In the genomic region with DNA sequence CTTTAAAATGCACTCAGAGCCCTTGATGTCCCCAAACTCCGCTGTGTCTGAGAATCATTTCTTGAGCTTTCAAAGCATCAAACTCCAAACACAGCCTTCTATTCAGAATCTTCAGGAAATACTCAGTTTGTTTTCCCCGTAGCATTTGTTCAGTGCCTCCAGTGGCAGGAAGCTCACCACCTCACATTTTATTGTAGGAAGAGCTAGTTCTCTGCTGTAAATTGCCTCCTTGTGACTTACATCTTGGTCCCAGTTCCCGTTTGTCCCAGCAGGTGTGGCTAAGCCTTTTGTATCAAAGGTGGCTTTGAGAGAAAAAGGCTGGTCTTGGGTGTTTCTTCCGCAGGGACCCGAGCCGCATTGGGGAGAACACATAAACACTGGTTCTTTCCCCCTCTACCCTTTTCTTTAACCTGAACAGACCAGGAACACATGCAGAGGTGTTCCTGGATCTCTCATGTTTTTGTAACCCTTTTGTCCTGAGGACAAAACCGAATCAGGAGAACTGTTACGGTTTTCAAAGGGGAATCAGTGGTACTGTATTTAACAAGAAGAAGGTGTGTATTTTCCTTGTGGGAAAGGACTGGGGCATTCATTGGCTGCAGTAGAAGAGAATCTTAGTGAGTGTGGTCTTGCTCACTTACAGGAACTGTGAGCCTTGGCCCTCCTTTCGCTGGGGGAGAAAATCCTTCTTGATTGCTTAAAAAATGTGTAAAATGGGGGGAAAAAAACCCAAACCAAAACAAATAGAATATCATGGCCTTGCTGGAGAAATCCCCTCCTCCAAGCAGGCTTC, we compare ENCODE assay signal across 15 cellular contexts. TPM values are rescaled to one million over a fixed set of nuclear protein-coding genes. Genes with fewer than 3 reads are reported as not detected.
DNase-seq lines count a peak whose midpoint lies in the region; ATAC-seq, FAIRE-seq and TF ChIP-seq lines count a peak whose summit lies in the region.
"Had no signal": no experiment of that assay in that cellular context is flagged by ENCODE, and none has a peak within 500 bp of the region (broad histone marks: within the 10 kb centered on the region; RNA-seq: fewer than 3 reads in every experiment).

No MANE protein-coding gene starts in this region.

- H3K4me3 ChIP-seq in SK-N-SH (ENCODE audit: low read depth in 2 of 2, low read length in 1 of 2): peak overlapping the region; percentile 67 to 86; a peak in 3 of 4 replicates
- H3K4me3 ChIP-seq in coronary artery: peak overlapping the region; percentile 92
- no peak overlapping the region for H3K4me3 ChIP-seq in mucosa of stomach (ENCODE audit: low read length)

- peaks cover 86% of the 10 kb centered on the region for H3K79me2 ChIP-seq in SK-N-SH (ENCODE audit: insufficient read depth)

- no peaks in the 10 kb centered on the region; a peak in 1 of 4 replicates for H3K4me1 ChIP-seq in SK-N-SH (ENCODE audit: control insufficient read depth in 1 of 2, insufficient read depth in 2 of 2, low read depth in 1 of 2, low read length in 1 of 2)
- peaks cover 10% of the 10 kb centered on the region for H3K4me1 ChIP-seq in mucosa of stomach (ENCODE audit: control insufficient read depth, insufficient read depth, low read length)

- 42% methylated on average over 9 of the region's 9 CpGs for WGBS in SK-N-SH (ENCODE audit: low lambda C conversion rate)

- H3K9ac ChIP-seq in SK-N-SH: peak overlapping the region; percentile 98
- peak overlapping the region; percentile 90 for H3K9ac ChIP-seq in mucosa of stomach (ENCODE audit: low read length)

- CTCF ChIA-PET in SK-N-SH (lab: Yijun Ruan, JAX): interaction anchor here (1.3 to 1.9 kb wide), 2 partner anchors 38 to 406 kb away, joined by 5 to 7 read pairs; no protein-coding TSS in a partner anchor

- H3K9me3 ChIP-seq in SK-N-SH: peaks cover 7% of the 10 kb centered on the region; the same call in 1 of the 2 replicates
- no peaks in the 10 kb centered on the region for H3K9me3 ChIP-seq in mucosa of stomach (ENCODE audit: control insufficient read depth, low read length)

- H4K20me1 ChIP-seq in SK-N-SH (ENCODE audit: insufficient read depth): no peaks in the 10 kb centered on the region

- no peak for TF ChIP-seq CTCF in SK-N-SH (IDR thresholded peaks at IDR 0.05)
- TF ChIP-seq CTCF in coronary artery (IDR thresholded peaks at IDR 0.05): no peak

- FAIRE-seq in urothelium cell line (lab: Jason Lieb, UNC): no peak
- FAIRE-seq: endothelial cell of umbilical vein had no signal

- POLR2A ChIA-PET in SK-N-SH (lab: Yijun Ruan, JAX): no interaction called here

- peak overlapping the region; percentile 70 for H3K4me2 ChIP-seq in SK-N-SH

- H3K36me3 ChIP-seq in SK-N-SH (replicated peaks in 1 of 2; ENCODE audit: control insufficient read depth in 1 of 2, insufficient read depth in 2 of 2, low read length in 1 of 2) (peaks cover 4 to 24% of the 10 kb centered on the region in 2 experiments), mucosa of stomach (ENCODE audit: control insufficient read depth, insufficient read depth, low read length) (no peaks in the 10 kb centered on the region)

- H3F3A ChIP-seq in SK-N-SH (replicated peaks; ENCODE audit: insufficient read depth): no peaks in the 10 kb centered on the region

- no peak for TF ChIP-seq EP300 in SK-N-SH (IDR thresholded peaks at IDR 0.05; ENCODE audit: borderline replicate concordance in 1 of 2, low read depth in 1 of 2, low read length in 1 of 2)

- peak overlapping the region in 1 of 2 experiments; percentile 95; a peak in 1 of 4 replicates for H3K27ac ChIP-seq in SK-N-SH (ENCODE audit: low read depth in 2 of 2, low read length in 1 of 2)
- H3K27ac ChIP-seq in coronary artery: peak overlapping the region; percentile 96 to 98

- H3K27me3 ChIP-seq in SK-N-SH (ENCODE audit: insufficient read depth) (no peaks in the 10 kb centered on the region), mucosa of stomach (ENCODE audit: control insufficient read depth, insufficient read depth, low read length) (peaks cover 5% of the 10 kb centered on the region)

- H2AFZ ChIP-seq in SK-N-SH (ENCODE audit: low read depth): no peak overlapping the region

- no peaks in the 10 kb centered on the region for H3K9me2 ChIP-seq in SK-N-SH

- no peak for TF ChIP-seq RAD21 in SK-N-SH (IDR thresholded peaks at IDR 0.05; ENCODE audit: low read length)

- ATAC-seq in SK-N-SH treated with all-trans-retinoic acid at 6 μM for 48 hours: no peak
- ATAC-seq: stimulated activated naive B cell treated with anti-CD40 and anti-IgM and Interleukin-4, amounts not matched to agents 10 μg/mL and 1 μg/mL and 100 μg/mL, for 72 hours had no signal

- DNase-seq in SK-N-SH: no peak
- DNase-seq in coronary artery (ENCODE audit: low spot score): no peak
- peak; percentile 58 for DNase-seq in urothelium cell line (ENCODE audit: low spot score)
- DNase-seq in occipital lobe (lab: John Stamatoyannopoulos, UW): no peak
- DNase-seq in EL: no peak
- DNase-seq in SIG-M5 treated with dmso at 0.1 percent for 504 hours (lab: John Stamatoyannopoulos, UW; ENCODE audit: unreplicated experiment): no peak
- DNase-seq: 8988T; activated CD4-positive, alpha-beta T cell treated with anti-CD3 and anti-CD28 coated beads for 4 hours; activated naive CD4-positive, alpha-beta T cell treated with Interleukin-2 at 50 U/mL for 16 hours; NCI-H2029; stimulated activated CD4-positive, alpha-beta T cell treated with anti-CD3 and anti-CD28 coated beads, Interleukin-12 subunit alpha, Interleukin-12 subunit beta, amount 100 ng/mL, for 4 hours; stimulated activated naive B cell treated with anti-CD40 and anti-IgM and Interleukin-4, amounts not matched to agents 10 μg/mL and 1 μg/mL and 100 μg/mL, for 72 hours had no signal

TF ChIP-seq in SK-N-SH, 30 proteins besides CTCF, POLR2A, EP300 and RAD21 (continues in another document):
- TF ChIP-seq FOSL2 (IDR thresholded peaks at IDR 0.05; ENCODE audit: borderline replicate concordance, low read depth) (no peak), FOXJ3 (CRISPR knock-in tag; IDR thresholded peaks at IDR 0.05) (no peak), JUND (IDR thresholded peaks at IDR 0.05) (no peak), NRF1 (IDR thresholded peaks at IDR 0.05; ENCODE audit: low read depth, low read length) (no peak)
- TF ChIP-seq, protein P1, sequence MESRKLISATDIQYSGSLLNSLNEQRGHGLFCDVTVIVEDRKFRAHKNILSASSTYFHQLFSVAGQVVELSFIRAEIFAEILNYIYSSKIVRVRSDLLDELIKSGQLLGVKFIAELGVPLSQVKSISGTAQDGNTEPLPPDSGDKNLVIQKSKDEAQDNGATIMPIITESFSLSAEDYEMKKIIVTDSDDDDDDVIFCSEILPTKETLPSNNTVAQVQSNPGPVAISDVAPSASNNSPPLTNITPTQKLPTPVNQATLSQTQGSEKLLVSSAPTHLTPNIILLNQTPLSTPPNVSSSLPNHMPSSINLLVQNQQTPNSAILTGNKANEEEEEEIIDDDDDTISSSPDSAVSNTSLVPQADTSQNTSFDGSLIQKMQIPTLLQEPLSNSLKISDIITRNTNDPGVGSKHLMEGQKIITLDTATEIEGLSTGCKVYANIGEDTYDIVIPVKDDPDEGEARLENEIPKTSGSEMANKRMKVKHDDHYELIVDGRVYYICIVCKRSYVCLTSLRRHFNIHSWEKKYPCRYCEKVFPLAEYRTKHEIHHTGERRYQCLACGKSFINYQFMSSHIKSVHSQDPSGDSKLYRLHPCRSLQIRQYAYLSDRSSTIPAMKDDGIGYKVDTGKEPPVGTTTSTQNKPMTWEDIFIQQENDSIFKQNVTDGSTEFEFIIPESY (IDR thresholded peaks at IDR 0.05; ENCODE audit: borderline replicate concordance, low read depth): no peak
- TF ChIP-seq, protein P2, sequence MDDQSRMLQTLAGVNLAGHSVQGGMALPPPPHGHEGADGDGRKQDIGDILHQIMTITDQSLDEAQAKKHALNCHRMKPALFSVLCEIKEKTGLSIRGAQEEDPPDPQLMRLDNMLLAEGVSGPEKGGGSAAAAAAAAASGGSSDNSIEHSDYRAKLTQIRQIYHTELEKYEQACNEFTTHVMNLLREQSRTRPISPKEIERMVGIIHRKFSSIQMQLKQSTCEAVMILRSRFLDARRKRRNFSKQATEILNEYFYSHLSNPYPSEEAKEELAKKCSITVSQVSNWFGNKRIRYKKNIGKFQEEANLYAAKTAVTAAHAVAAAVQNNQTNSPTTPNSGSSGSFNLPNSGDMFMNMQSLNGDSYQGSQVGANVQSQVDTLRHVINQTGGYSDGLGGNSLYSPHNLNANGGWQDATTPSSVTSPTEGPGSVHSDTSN (IDR thresholded peaks at IDR 0.05): no peak

TF ChIP-seq in SK-N-SH treated with all-trans-retinoic acid at 6 μM for 48 hours, 23 proteins besides CTCF, POLR2A, EP300 and RAD21:
- TF ChIP-seq ZFP30 (CRISPR knock-in tag; IDR thresholded peaks at IDR 0.05) (no peak), ISL1 (CRISPR knock-in tag; IDR thresholded peaks at IDR 0.05) (no peak), ZC3H10 (CRISPR knock-in tag; IDR thresholded peaks at IDR 0.05) (no peak), OSR1 (CRISPR knock-in tag; IDR thresholded peaks at IDR 0.05) (no peak), GLIS3 (CRISPR knock-in tag; IDR thresholded peaks at IDR 0.05) (no peak), SNAI2 (CRISPR knock-in tag; IDR thresholded peaks at IDR 0.05) (no peak)
- TF ChIP-seq, protein P3, sequence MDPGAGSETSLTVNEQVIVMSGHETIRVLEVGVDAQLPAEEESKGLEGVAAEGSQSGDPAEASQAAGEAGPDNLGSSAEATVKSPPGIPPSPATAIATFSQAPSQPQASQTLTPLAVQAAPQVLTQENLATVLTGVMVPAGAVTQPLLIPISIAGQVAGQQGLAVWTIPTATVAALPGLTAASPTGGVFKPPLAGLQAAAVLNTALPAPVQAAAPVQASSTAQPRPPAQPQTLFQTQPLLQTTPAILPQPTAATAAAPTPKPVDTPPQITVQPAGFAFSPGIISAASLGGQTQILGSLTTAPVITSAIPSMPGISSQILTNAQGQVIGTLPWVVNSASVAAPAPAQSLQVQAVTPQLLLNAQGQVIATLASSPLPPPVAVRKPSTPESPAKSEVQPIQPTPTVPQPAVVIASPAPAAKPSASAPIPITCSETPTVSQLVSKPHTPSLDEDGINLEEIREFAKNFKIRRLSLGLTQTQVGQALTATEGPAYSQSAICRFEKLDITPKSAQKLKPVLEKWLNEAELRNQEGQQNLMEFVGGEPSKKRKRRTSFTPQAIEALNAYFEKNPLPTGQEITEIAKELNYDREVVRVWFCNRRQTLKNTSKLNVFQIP (CRISPR knock-in tag; IDR thresholded peaks at IDR 0.05; ENCODE audit: borderline replicate concordance, low read depth): no peak

RNA-seq across cellular contexts. Expression of a gene that starts 1.9 kb away (rescaled TPM):
- 55.9 and 56.0 TPM in 2 replicates for polyA plus RNA-seq in SK-N-SH (2012; rRNA removed)
- polyA plus RNA-seq in SK-N-SH (2012; cell fraction: cytosol; rRNA removed): 66.3 and 68.7 TPM in 2 replicates
- polyA plus RNA-seq in SK-N-SH (2012; cell fraction: nucleus; rRNA removed): 57.5 and 94.9 TPM in 2 replicates
- 2.0 TPM for total RNA-seq in occipital lobe
